22 cellular contexts compared by ENCODE assay signal in the genomic region with DNA sequence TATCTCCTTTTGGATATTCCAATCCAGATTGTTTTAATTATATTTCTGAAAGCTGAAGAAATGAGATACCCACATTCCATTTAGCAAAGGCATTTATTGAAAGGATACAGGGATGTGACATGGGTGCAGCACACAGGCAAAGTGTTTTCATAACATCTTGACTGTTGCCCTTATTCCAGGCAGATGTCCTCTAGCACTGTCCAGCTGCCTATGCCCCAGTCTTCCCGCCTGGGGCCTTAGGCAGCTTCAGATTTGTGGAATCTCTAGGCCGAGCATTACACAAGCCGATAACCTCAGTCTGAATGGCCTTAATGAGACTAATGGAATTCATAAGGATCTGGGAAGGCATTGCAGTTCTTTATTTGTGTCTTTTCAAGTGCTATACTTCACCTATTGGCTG.
"Had no signal": no experiment of that assay in that cellular context is flagged by ENCODE, and none has a peak within 500 bp of the region (broad histone marks: within the 10 kb centered on the region; RNA-seq: fewer than 3 reads in every experiment).

No MANE protein-coding gene starts in this region.

- H3K4me1 ChIP-seq: SJSA1 had no signal

- H3K27ac ChIP-seq: HL-60, SJSA1, SK-N-MC had no signal

- H3K9me3 ChIP-seq: SJSA1 had no signal

- H3K27me3 ChIP-seq: SJSA1 had no signal

- FAIRE-seq: HTR-8/SVneo, RCC 7860 had no signal

- H3K4me3 ChIP-seq: SJSA1, SK-N-MC had no signal

- H3K36me3 ChIP-seq: SJSA1 had no signal

- DNase-seq: KBM-7, MV-4-11, NCI-H1048, NCI-H1105, NCI-H1417, NCI-H1436 treated with DMSO at 0.1 percent for 48 hours, NCI-H1694, NCI-H187 treated with DMSO at 0.1 percent for 48 hours, NCI-H2029 treated with DMSO at 0.1 percent for 48 hours, NCI-H2171 treated with DMSO at 0.1 percent for 48 hours, NCI-H345, NCI-H446 treated with DMSO at 0.1 percent for 48 hours, NCI-H510A treated with DMSO at 0.1 percent for 48 hours, NCI-H526, Right ventricle myocardium superior, RPMI8226, SIG-M5 had no signal
